26 cellular contexts compared by ENCODE assay signal in the genomic region with DNA sequence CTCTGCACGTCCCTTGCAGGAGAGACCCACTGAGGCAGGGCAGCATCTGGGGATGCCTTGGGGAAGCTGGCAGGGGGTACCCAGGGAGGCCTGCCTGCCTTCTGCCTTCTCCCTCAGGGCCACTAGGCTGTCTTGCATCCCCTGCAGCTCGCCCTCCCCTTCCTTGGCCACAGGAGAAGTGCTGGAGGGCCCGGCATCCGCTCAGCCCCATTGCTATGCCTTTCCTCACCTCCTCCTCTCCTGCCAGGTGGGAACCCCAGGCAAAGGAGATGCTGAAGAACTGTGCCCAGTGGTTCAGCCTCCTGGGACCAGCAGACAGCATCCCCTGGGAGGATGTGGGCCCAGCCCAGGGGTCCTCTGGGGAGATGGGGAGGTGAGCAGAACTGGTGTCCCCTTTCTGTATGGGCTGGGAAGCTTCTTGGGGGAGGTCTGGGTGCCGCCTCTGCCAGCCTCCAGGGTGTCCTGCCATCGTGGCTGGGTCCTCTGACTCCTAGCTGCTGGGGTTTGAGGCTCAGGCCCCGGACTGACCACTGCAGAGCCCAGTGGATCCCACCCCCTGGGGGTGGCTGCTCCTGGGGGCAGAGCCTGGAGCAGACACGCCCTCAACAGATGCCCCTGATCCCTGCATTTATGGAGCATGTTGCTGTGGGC. TPM values are rescaled to one million over a fixed set of nuclear protein-coding genes. Genes with fewer than 3 reads are reported as not detected.
"Had no signal": no experiment of that assay in that cellular context is flagged by ENCODE, and none has a peak within 500 bp of the region (broad histone marks: within the 10 kb centered on the region; RNA-seq: fewer than 3 reads in every experiment).

No MANE protein-coding gene starts in this region.

- H3K4me1 Mint-ChIP-seq: neural crest cell; stimulated activated naive B cell treated with anti-CD40 and anti-IgM and Interleukin-4, amounts not matched to agents 10 μg/mL and 1 μg/mL and 100 μg/mL, for 72 hours had no signal

- H3K36me3 ChIP-seq: esophagus squamous epithelium, gastroesophageal sphincter, pancreas, tibial nerve, upper lobe of right lung, vagina had no signal

- H3K27me3 ChIP-seq: pancreas, testis, vagina had no signal

- H3K36me3 Mint-ChIP-seq: natural killer cell; stimulated activated naive B cell treated with anti-CD40 and anti-IgM and Interleukin-4, amounts not matched to agents 10 μg/mL and 1 μg/mL and 100 μg/mL, for 72 hours had no signal

- H3K27ac ChIP-seq: esophagus squamous epithelium, gastroesophageal sphincter, pancreas, testis, tibial nerve, upper lobe of right lung, vagina had no signal

- H3K9me3 ChIP-seq: esophagus squamous epithelium, gastroesophageal sphincter, mucosa of descending colon, pancreas, testis, tibial nerve, upper lobe of right lung, vagina had no signal

- ATAC-seq: effector memory CD8-positive, alpha-beta T cell; gastroesophageal sphincter; mucosa of descending colon; natural killer cell; pancreas; right cardiac atrium; stimulated activated naive B cell treated with anti-CD40 and anti-IgM and Interleukin-4, amounts not matched to agents 10 μg/mL and 1 μg/mL and 100 μg/mL, for 72 hours; stimulated activated naive CD8-positive, alpha-beta T cell treated with anti-CD3 and anti-CD28 coated beads, Interleukin-15, amount 100 ng/mL, for 72 hours; upper lobe of right lung had no signal

- DNase-seq: effector memory CD8-positive, alpha-beta T cell; esophagus squamous epithelium; foreskin fibroblast; glutamatergic neuron; kidney glomerular epithelial cell; mesendoderm; mucosa of descending colon; pancreas; right cardiac atrium; stimulated activated CD4-positive, alpha-beta T cell treated with anti-CD3 and anti-CD28 coated beads, Interleukin-15, amount 100 ng/mL, for 24 hours; stimulated activated CD4-positive, alpha-beta T cell treated with anti-CD3 and anti-CD28 coated beads, Interleukin-1b, Interleukin-23, amount 100 ng/mL, for 48 hours; stimulated activated CD4-positive, alpha-beta T cell treated with anti-CD3 and anti-CD28 coated beads, Interleukin-4, amount 100 ng/mL, for 4 hours; stimulated activated naive B cell treated with anti-CD40 and anti-IgM and Interleukin-4, amounts not matched to agents 10 μg/mL and 1 μg/mL and 100 μg/mL, for 72 hours; stimulated activated naive CD8-positive, alpha-beta T cell treated with anti-CD3 and anti-CD28 coated beads, Interleukin-15, amount 100 ng/mL, for 72 hours; testis; upper lobe of right lung had no signal

- H3K4me1 ChIP-seq: pancreas, testis, upper lobe of right lung had no signal

- H3K4me3 Mint-ChIP-seq: effector memory CD8-positive, alpha-beta T cell; natural killer cell; neural crest cell; stimulated activated naive B cell treated with anti-CD40 and anti-IgM and Interleukin-4, amounts not matched to agents 10 μg/mL and 1 μg/mL and 100 μg/mL, for 72 hours; stimulated activated naive CD8-positive, alpha-beta T cell treated with anti-CD3 and anti-CD28 coated beads, Interleukin-15, amount 100 ng/mL, for 72 hours had no signal

- H3K27ac Mint-ChIP-seq: effector memory CD8-positive, alpha-beta T cell; natural killer cell; progenitor cell of endocrine pancreas; stimulated activated naive B cell treated with anti-CD40 and anti-IgM and Interleukin-4, amounts not matched to agents 10 μg/mL and 1 μg/mL and 100 μg/mL, for 72 hours had no signal

- H3K4me3 ChIP-seq: esophagus squamous epithelium, gastroesophageal sphincter, mucosa of descending colon, pancreas, testis, tibial nerve, upper lobe of right lung, vagina had no signal

- H3K9me3 Mint-ChIP-seq: effector memory CD8-positive, alpha-beta T cell; natural killer cell; neural crest cell; stimulated activated naive B cell treated with anti-CD40 and anti-IgM and Interleukin-4, amounts not matched to agents 10 μg/mL and 1 μg/mL and 100 μg/mL, for 72 hours; stimulated activated naive CD8-positive, alpha-beta T cell treated with anti-CD3 and anti-CD28 coated beads, Interleukin-15, amount 100 ng/mL, for 72 hours had no signal

RNA-seq across cellular contexts. Expression of a gene that starts 20.6 kb away (rescaled TPM):
- total RNA-seq: epithelial cell of proximal tubule, esophagus squamous epithelium, gastroesophageal sphincter, liver, lung microvascular endothelial cell, mucosa of descending colon, natural killer cell, neural crest cell, pancreas, progenitor cell of endocrine pancreas, right cardiac atrium, subcutaneous adipose tissue, tibial nerve, upper lobe of right lung, vagina had no signal
- polyA plus RNA-seq: liver, pancreas, right cardiac atrium had no signal

RNA-seq across cellular contexts. Expression of a gene that starts 34.2 kb away (rescaled TPM):
- total RNA-seq: epithelial cell of proximal tubule, gastroesophageal sphincter, lung microvascular endothelial cell, natural killer cell, neural crest cell, progenitor cell of endocrine pancreas, subcutaneous adipose tissue, upper lobe of right lung, vagina had no signal
- polyA plus RNA-seq: liver had no signal
